Comparison of ENCODE assay signal across 8 cellular contexts in the genomic region with DNA sequence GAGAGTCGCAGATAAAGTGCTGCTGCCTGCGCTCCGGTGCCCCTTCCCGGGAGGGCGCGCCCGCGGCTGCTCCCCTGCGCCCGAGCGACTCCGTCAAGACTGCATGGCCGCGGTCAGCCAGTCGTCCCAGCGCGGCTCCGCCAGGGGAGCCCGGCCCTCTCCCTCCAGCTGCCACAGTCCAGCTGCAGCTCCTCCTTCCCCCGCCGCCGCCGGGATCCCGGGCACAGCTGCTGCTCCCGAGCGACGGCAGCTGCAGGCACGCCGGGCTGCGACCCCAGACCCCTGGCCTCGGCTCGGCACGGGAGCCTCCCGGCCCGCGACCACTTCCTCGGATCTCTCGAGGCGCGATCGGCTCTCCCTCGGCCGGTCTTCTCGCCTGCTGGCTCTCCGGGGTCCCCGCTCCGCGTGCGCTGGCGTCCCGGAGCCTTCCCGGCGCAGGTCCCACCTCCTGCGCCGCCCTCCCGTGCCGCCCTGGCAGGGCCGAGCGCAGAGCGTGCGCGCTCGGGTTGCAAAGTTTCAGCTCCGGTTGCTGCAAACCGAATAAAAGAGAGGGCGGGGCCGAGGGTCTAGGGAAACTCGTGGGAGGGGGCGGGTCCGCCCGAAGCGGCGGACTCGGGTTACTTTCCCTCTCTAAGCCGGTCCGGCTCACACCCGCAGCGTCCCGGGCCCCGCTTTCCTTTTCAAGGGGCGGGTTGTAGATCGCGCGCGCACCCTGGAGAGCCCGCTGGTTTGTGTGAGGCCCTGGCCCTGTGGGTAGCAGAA. TPM values are rescaled to one million over a fixed set of nuclear protein-coding genes. Genes with fewer than 3 reads are reported as not detected.
A peak's percentile ranks its signal among the peaks of the same experiment; 100 is the strongest.
DNase-seq lines count a peak whose midpoint lies in the region; ATAC-seq and TF ChIP-seq lines count a peak whose summit lies in the region.

A gene (minus strand): TSS at position 542 of the 762 bp plus-strand sequence. CDS start 571 bp downstream, outside the sequence.

- TF ChIP-seq CTCF in Peyer's patch (IDR thresholded peaks at IDR 0.05): peak in 2 of 6 experiments; percentile 10 to 24

- TF ChIP-seq POLR2A in Peyer's patch (IDR thresholded peaks at IDR 0.05): peak; percentile 56 to 78

- ATAC-seq in GM21717 (IDR thresholded peaks at IDR 0.05; ENCODE audit: unreplicated experiment): peak; percentile 77

- H3K9me3 Mint-ChIP-seq in IgD-negative memory B cell: no peaks in the 10 kb centered on the region

- H3K9me3 ChIP-seq in Peyer's patch: no peaks in the 10 kb centered on the region

- no peaks in the 10 kb centered on the region for H3K27me3 ChIP-seq in Peyer's patch

- H3K36me3 ChIP-seq in Peyer's patch: no peaks in the 10 kb centered on the region

- peaks cover 0 to 3% (median 2%) of the 10 kb centered on the region in 3 donors for H3K4me1 Mint-ChIP-seq in IgD-negative memory B cell

- H3K27ac Mint-ChIP-seq in IgD-negative memory B cell: no peak within 1 kb of the TSS

- H3K4me1 ChIP-seq in Peyer's patch: peaks cover 0 to 30% (median 6%) of the 10 kb centered on the region in 4 donors

- in situ Hi-C loops in G401 (cut with HindIII; ENCODE audit: low sequenced_read_pairs): no loop called here

- peak within 1 kb of the TSS; percentile 70 to 93 (median 85) for H3K27ac ChIP-seq in Peyer's patch

- peaks cover 46% of the 10 kb centered on the region for H3K27me3 Mint-ChIP-seq in IgD-negative memory B cell

- H3K4me3 Mint-ChIP-seq in IgD-negative memory B cell: peak within 1 kb of the TSS in 3 of 4 donors; percentile 38 to 86 (median 73)

- DNase-seq in G401 (ENCODE audit: low spot score) (peak; percentile 57), Peyer's patch (peak; percentile 20 to 87 (median 85)), brain pericyte (ENCODE audit: low read depth, low spot score) (peak; percentile 91), retina (peak; percentile 93), T-helper 9 cell (no peak)

- H3K4me3 ChIP-seq in Peyer's patch (peak within 1 kb of the TSS; percentile 46 to 86 (median 63)), iPS-11a (ENCODE audit: low read depth, low read length) (peak within 1 kb of the TSS; percentile 62)

- H3K36me3 Mint-ChIP-seq in IgD-negative memory B cell: no peaks in the 10 kb centered on the region

RNA-seq across cellular contexts. Expression of the gene that starts here (rescaled TPM):
- total RNA-seq in G401 (2014; rRNA removed; shearing (Covaris generic)): 1.5 and 2.2 TPM in 2 replicates
- not detected for polyA plus RNA-seq in IgD-negative memory B cell
- total RNA-seq in Peyer's patch: 10 to 100 TPM; 29.6 to 34.5 (median 30.1) TPM
